In genomic region chr11:117143871-117144476, GRCh38 we compare ENCODE assay signal across 1 cellular context.
TF ChIP-seq lines count a peak whose summit lies in the region.

A gene with protein sequence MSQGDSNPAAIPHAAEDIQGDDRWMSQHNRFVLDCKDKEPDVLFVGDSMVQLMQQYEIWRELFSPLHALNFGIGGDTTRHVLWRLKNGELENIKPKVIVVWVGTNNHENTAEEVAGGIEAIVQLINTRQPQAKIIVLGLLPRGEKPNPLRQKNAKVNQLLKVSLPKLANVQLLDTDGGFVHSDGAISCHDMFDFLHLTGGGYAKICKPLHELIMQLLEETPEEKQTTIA (plus strand): TSS chr11:117144287. CDS start chr11:117152448, 8,161 bp downstream.

TF ChIP-seq in HepG2, 621 proteins besides CTCF, POLR2A, EP300 and RAD21 (continued from another document and continues in another):
- no peak for TF ChIP-seq PRDM4 (CRISPR knock-in tag; IDR thresholded peaks at IDR 0.05; ENCODE audit: borderline replicate concordance)
- TF ChIP-seq PRDM10 (CRISPR knock-in tag; IDR thresholded peaks at IDR 0.05; ENCODE audit: low read depth), result 0 out of 2 replicates have a peak, but pooled peaks have one; percentile 66
- no peak for TF ChIP-seq FOXA1 (IDR thresholded peaks at IDR 0.05)
- TF ChIP-seq FOXA1 (CRISPR knock-in tag; IDR thresholded peaks at IDR 0.05), result no peak
- no peak for TF ChIP-seq SMARCE1 (IDR thresholded peaks at IDR 0.05; ENCODE audit: borderline replicate concordance)
- no peak for TF ChIP-seq ZFYVE20 (CRISPR knock-in tag; IDR thresholded peaks at IDR 0.05; ENCODE audit: borderline replicate concordance, low read depth)
- no peak for TF ChIP-seq TRIM24 (CRISPR knock-in tag; IDR thresholded peaks at IDR 0.05)
- no peak; the same call in 1 of the 2 replicates for TF ChIP-seq SRF (IDR thresholded peaks at IDR 0.05; ENCODE audit: low read depth, low read length)
- peak; percentile 56 for TF ChIP-seq FOSL2 (CRISPR knock-in tag; IDR thresholded peaks at IDR 0.05)
- TF ChIP-seq REL (CRISPR knock-in tag; conservative IDR thresholded peaks at IDR 0.05), result 0 out of 2 replicates have a peak, but pooled peaks have one; percentile 76
- no peak for TF ChIP-seq ZNF770 (CRISPR knock-in tag; IDR thresholded peaks at IDR 0.05)
- TF ChIP-seq GABPB1 (CRISPR knock-in tag; IDR thresholded peaks at IDR 0.05), result peak; percentile 99
- peak; percentile 61; the same call in 1 of the 2 replicates for TF ChIP-seq FOXK1 (CRISPR knock-in tag; IDR thresholded peaks at IDR 0.05; ENCODE audit: borderline replicate concordance, low read depth)
- TF ChIP-seq HOXD1 (CRISPR knock-in tag; IDR thresholded peaks at IDR 0.05), result peak; percentile 31; the same call in 1 of the 2 replicates
- TF ChIP-seq CC2D1A (CRISPR knock-in tag; IDR thresholded peaks at IDR 0.05), result no peak
- TF ChIP-seq ATRX (CRISPR knock-in tag; IDR thresholded peaks at IDR 0.05; ENCODE audit: borderline replicate concordance), result no peak
- TF ChIP-seq MYC (CRISPR knock-in tag; IDR thresholded peaks at IDR 0.05; ENCODE audit: borderline replicate concordance), result peak; percentile 96
- peak; percentile 67 for TF ChIP-seq YY1 (IDR thresholded peaks at IDR 0.05; ENCODE audit: insufficient read depth, insufficient replicate concordance, low read depth, low read length)
- no peak for TF ChIP-seq RBM39 (IDR thresholded peaks at IDR 0.05; ENCODE audit: low read depth, low read length, poor library complexity, severe bottlenecking)
- no peak for TF ChIP-seq SAFB2 (CRISPR knock-in tag; IDR thresholded peaks at IDR 0.05; ENCODE audit: borderline replicate concordance, low read depth)
- TF ChIP-seq CENPX (CRISPR knock-in tag; IDR thresholded peaks at IDR 0.05), result no peak
- TF ChIP-seq PCBP2 (optimal IDR thresholded peaks at IDR 0.05; ENCODE audit: low read depth, low read length, poor library complexity, severe bottlenecking), result no peak
- no peak for TF ChIP-seq ZNF7 (CRISPR knock-in tag; IDR thresholded peaks at IDR 0.05)
- TF ChIP-seq RFX3 (CRISPR knock-in tag; IDR thresholded peaks at IDR 0.05), result no peak
- 0 out of 2 replicates have a peak, but pooled peaks have one; percentile 86 for TF ChIP-seq MEIS1 (CRISPR knock-in tag; IDR thresholded peaks at IDR 0.05; ENCODE audit: borderline replicate concordance)
- peak; percentile 58; the same call in 1 of the 2 replicates for TF ChIP-seq SMAD3 (CRISPR knock-in tag; IDR thresholded peaks at IDR 0.05)
- TF ChIP-seq ZNF552 (CRISPR knock-in tag; IDR thresholded peaks at IDR 0.05; ENCODE audit: borderline replicate concordance), result no peak
- peak; percentile 83 for TF ChIP-seq ZEB1 (IDR thresholded peaks at IDR 0.05; ENCODE audit: insufficient replicate concordance, low read depth)
- TF ChIP-seq, protein P1, sequence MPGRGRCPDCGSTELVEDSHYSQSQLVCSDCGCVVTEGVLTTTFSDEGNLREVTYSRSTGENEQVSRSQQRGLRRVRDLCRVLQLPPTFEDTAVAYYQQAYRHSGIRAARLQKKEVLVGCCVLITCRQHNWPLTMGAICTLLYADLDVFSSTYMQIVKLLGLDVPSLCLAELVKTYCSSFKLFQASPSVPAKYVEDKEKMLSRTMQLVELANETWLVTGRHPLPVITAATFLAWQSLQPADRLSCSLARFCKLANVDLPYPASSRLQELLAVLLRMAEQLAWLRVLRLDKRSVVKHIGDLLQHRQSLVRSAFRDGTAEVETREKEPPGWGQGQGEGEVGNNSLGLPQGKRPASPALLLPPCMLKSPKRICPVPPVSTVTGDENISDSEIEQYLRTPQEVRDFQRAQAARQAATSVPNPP (CRISPR knock-in tag; IDR thresholded peaks at IDR 0.05), result no peak
- 0 out of 2 replicates have a peak, but pooled peaks have one; percentile 24 for TF ChIP-seq ZXDC (CRISPR knock-in tag; IDR thresholded peaks at IDR 0.05)
- TF ChIP-seq ZBTB1 (CRISPR knock-in tag; IDR thresholded peaks at IDR 0.05; ENCODE audit: borderline replicate concordance), result peak; percentile 15; the same call in 1 of the 2 replicates
- peak; percentile 84; the same call in 1 of the 2 replicates for TF ChIP-seq ZNF780A (CRISPR knock-in tag; IDR thresholded peaks at IDR 0.05)
- TF ChIP-seq PHF21A (CRISPR knock-in tag; IDR thresholded peaks at IDR 0.05), result peak; percentile 55; the same call in 1 of the 2 replicates
- TF ChIP-seq ZNF773 (CRISPR knock-in tag; IDR thresholded peaks at IDR 0.05; ENCODE audit: borderline replicate concordance), result no peak
- TF ChIP-seq SALL1 (CRISPR knock-in tag; IDR thresholded peaks at IDR 0.05), result peak; percentile 81
- TF ChIP-seq, protein P2, sequence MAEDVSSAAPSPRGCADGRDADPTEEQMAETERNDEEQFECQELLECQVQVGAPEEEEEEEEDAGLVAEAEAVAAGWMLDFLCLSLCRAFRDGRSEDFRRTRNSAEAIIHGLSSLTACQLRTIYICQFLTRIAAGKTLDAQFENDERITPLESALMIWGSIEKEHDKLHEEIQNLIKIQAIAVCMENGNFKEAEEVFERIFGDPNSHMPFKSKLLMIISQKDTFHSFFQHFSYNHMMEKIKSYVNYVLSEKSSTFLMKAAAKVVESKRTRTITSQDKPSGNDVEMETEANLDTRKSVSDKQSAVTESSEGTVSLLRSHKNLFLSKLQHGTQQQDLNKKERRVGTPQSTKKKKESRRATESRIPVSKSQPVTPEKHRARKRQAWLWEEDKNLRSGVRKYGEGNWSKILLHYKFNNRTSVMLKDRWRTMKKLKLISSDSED (CRISPR knock-in tag; IDR thresholded peaks at IDR 0.05), result no peak
- TF ChIP-seq JARID2 (CRISPR knock-in tag; IDR thresholded peaks at IDR 0.05; ENCODE audit: insufficient replicate concordance), result no peak
- no peak for TF ChIP-seq ZNF292 (CRISPR knock-in tag; IDR thresholded peaks at IDR 0.05; ENCODE audit: borderline replicate concordance, low read depth)
- TF ChIP-seq KLF11 (CRISPR knock-in tag; IDR thresholded peaks at IDR 0.05), result 0 out of 2 replicates have a peak, but pooled peaks have one; percentile 72
- TF ChIP-seq GFI1 (CRISPR knock-in tag; IDR thresholded peaks at IDR 0.05; ENCODE audit: borderline replicate concordance), result no peak
- no peak for TF ChIP-seq ZNF724P (CRISPR knock-in tag; IDR thresholded peaks at IDR 0.05; ENCODE audit: borderline replicate concordance)
- peak in 1 of 2 experiments; percentile 68; a peak in 1 of 4 replicates for TF ChIP-seq KLF16 (CRISPR knock-in tag; IDR thresholded peaks at IDR 0.05)
- TF ChIP-seq ZNF232 (CRISPR knock-in tag; IDR thresholded peaks at IDR 0.05; ENCODE audit: borderline replicate concordance), result peak; percentile 37; the same call in 1 of the 2 replicates
- TF ChIP-seq, protein P3, sequence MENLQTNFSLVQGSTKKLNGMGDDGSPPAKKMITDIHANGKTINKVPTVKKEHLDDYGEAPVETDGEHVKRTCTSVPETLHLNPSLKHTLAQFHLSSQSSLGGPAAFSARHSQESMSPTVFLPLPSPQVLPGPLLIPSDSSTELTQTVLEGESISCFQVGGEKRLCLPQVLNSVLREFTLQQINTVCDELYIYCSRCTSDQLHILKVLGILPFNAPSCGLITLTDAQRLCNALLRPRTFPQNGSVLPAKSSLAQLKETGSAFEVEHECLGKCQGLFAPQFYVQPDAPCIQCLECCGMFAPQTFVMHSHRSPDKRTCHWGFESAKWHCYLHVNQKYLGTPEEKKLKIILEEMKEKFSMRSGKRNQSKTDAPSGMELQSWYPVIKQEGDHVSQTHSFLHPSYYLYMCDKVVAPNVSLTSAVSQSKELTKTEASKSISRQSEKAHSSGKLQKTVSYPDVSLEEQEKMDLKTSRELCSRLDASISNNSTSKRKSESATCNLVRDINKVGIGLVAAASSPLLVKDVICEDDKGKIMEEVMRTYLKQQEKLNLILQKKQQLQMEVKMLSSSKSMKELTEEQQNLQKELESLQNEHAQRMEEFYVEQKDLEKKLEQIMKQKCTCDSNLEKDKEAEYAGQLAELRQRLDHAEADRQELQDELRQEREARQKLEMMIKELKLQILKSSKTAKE (CRISPR knock-in tag; IDR thresholded peaks at IDR 0.05; ENCODE audit: borderline replicate concordance), result 0 out of 2 replicates have a peak, but pooled peaks have one; percentile 18
- TF ChIP-seq FLYWCH1 (CRISPR knock-in tag; IDR thresholded peaks at IDR 0.05), result no peak
- no peak for TF ChIP-seq ZSCAN30 (CRISPR knock-in tag; IDR thresholded peaks at IDR 0.05)
- TF ChIP-seq, protein P4, sequence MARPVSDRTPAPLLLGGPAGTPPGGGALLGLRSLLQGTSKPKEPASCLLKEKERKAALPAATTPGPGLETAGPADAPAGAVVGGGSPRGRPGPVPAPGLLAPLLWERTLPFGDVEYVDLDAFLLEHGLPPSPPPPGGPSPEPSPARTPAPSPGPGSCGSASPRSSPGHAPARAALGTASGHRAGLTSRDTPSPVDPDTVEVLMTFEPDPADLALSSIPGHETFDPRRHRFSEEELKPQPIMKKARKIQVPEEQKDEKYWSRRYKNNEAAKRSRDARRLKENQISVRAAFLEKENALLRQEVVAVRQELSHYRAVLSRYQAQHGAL (CRISPR knock-in tag; IDR thresholded peaks at IDR 0.05; ENCODE audit: not compliant biosample characterization), result no peak
- TF ChIP-seq ZNF235 (CRISPR knock-in tag; IDR thresholded peaks at IDR 0.05; ENCODE audit: borderline replicate concordance), result 0 out of 2 replicates have a peak, but pooled peaks have one; percentile 57
- peak; percentile 83 for TF ChIP-seq ZNF605 (CRISPR knock-in tag; IDR thresholded peaks at IDR 0.05)
- TF ChIP-seq TBP (CRISPR knock-in tag; IDR thresholded peaks at IDR 0.05), result no peak
